Comparison of ENCODE assay signal across 8 cellular contexts in genomic region chr6:153001767-153002612, GRCh38. TPM values are rescaled to one million over a fixed set of nuclear protein-coding genes. Genes with fewer than 3 reads are reported as not detected.
DNase-seq lines count a peak whose midpoint lies in the region; ATAC-seq and TF ChIP-seq lines count a peak whose summit lies in the region.

No MANE protein-coding gene starts in this region.

- peak overlapping the region; percentile 95 for H3K4me3 Mint-ChIP-seq in T-helper 17 cell
- H3K4me3 Mint-ChIP-seq in naive thymus-derived CD4-positive, alpha-beta T cell: peak overlapping the region; percentile 85 to 99 (median 96)

- ATAC-seq in GM18909 (IDR thresholded peaks at IDR 0.05; ENCODE audit: poor library complexity, unreplicated experiment): peak; percentile 25
- peak; percentile 17 for ATAC-seq in HG03139 (IDR thresholded peaks at IDR 0.05; ENCODE audit: unreplicated experiment)
- ATAC-seq in T-helper 17 cell: peak; percentile 22
- ATAC-seq in naive thymus-derived CD4-positive, alpha-beta T cell: peak; percentile 1

- H3K4me1 Mint-ChIP-seq in T-helper 17 cell: peaks cover 39% of the 10 kb centered on the region
- peaks cover 24 to 66% (median 54%) of the 10 kb centered on the region in 7 donors for H3K4me1 Mint-ChIP-seq in naive thymus-derived CD4-positive, alpha-beta T cell

- TF ChIP-seq CTCF in epithelial cell of esophagus (IDR thresholded peaks at IDR 0.05; ENCODE audit: insufficient read depth, low read depth, low read length, missing control alignments): no peak

- H3K27me3 Mint-ChIP-seq in T-helper 17 cell: no peaks in the 10 kb centered on the region
- H3K27me3 Mint-ChIP-seq in naive thymus-derived CD4-positive, alpha-beta T cell: peaks cover 0 to 17% (median 0%) of the 10 kb centered on the region in 5 donors

- POLR2A ChIA-PET in naive thymus-derived CD4-positive, alpha-beta T cell (lab: Charles Lee): interaction anchor here (3.6 kb wide), 1 partner anchor 19 kb away, joined by 16 read pairs; the partner anchor contains the start of gene FBXO5

- H3K9ac ChIP-seq in BLaER1 treated with 17β-estradiol and CSF1 and Interleukin-3, amounts not matched to agents 10 nM and 100 nM: peak overlapping the region; percentile 80 to 92 (median 89)

- peaks cover 0 to 3% (median 0%) of the 10 kb centered on the region in 11 donors for H3K9me3 Mint-ChIP-seq in naive thymus-derived CD4-positive, alpha-beta T cell

- intact Hi-C loops in naive thymus-derived CD4-positive, alpha-beta T cell (cut with micrococcal nuclease): loop anchor here (1.0 to 10.0 kb wide), 7 partner anchors 699 to 1731 kb away; partner anchors contain the start of genes RMND1 (in 2 of the 2), SCAF8 (in 2 of the 2) and ZBTB2 (in 2 of the 2)

- peaks cover 2% of the 10 kb centered on the region for H3K36me3 Mint-ChIP-seq in T-helper 17 cell (ENCODE audit: low read depth)
- peaks cover 7 to 22% (median 12%) of the 10 kb centered on the region in 5 donors for H3K36me3 Mint-ChIP-seq in naive thymus-derived CD4-positive, alpha-beta T cell

- peak overlapping the region; percentile 81 to 96 (median 93) for H3K4me2 ChIP-seq in BLaER1 treated with 17β-estradiol and CSF1 and Interleukin-3, amounts not matched to agents 10 nM and 100 nM

- H3K27me3 ChIP-seq in BLaER1 treated with 17β-estradiol and CSF1 and Interleukin-3, amounts not matched to agents 10 nM and 100 nM: no peaks in the 10 kb centered on the region
- no peaks in the 10 kb centered on the region for H3K27me3 ChIP-seq in naive thymus-derived CD4-positive, alpha-beta T cell (ENCODE audit: control insufficient read depth in 2 of 2, insufficient read depth in 2 of 2, low read length in 2 of 2)

- H3K27ac ChIP-seq in BLaER1 treated with 17β-estradiol and CSF1 and Interleukin-3, amounts not matched to agents 10 nM and 100 nM: peak overlapping the region; percentile 73 to 90 (median 88)
- H3K27ac ChIP-seq in naive thymus-derived CD4-positive, alpha-beta T cell (ENCODE audit: low read depth, low read length): peak overlapping the region; percentile 73

- DNase-seq in T-helper 17 cell (no peak), epithelial cell of esophagus (ENCODE audit: low read depth) (peak; percentile 20), NCI-H2107 treated with DMSO at 0.1 percent for 48 hours (lab: John Stamatoyannopoulos, UW; ENCODE audit: unreplicated experiment) (no peak), NCI-H2107 (lab: John Stamatoyannopoulos, UW) (no peak)
- DNase-seq in naive thymus-derived CD4-positive, alpha-beta T cell: peak in 2 of 9 donors; percentile 8 to 25

- peak overlapping the region; percentile 75 to 99 (median 86) for H3K4me3 ChIP-seq in BLaER1 treated with 17β-estradiol and CSF1 and Interleukin-3, amounts not matched to agents 10 nM and 100 nM
- H3K4me3 ChIP-seq in epithelial cell of esophagus (ENCODE audit: low read length): peak overlapping the region; percentile 96
- H3K4me3 ChIP-seq in naive thymus-derived CD4-positive, alpha-beta T cell (ENCODE audit: low read length): peak overlapping the region; percentile 63

- CTCF ChIA-PET in naive thymus-derived CD4-positive, alpha-beta T cell (lab: Charles Lee): no interaction called here

- H3K27ac Mint-ChIP-seq in T-helper 17 cell: peak overlapping the region; percentile 94
- H3K27ac Mint-ChIP-seq in naive thymus-derived CD4-positive, alpha-beta T cell: peak overlapping the region; percentile 71 to 94 (median 87)

- peaks cover 0 to 3% (median 0%) of the 10 kb centered on the region in 11 experiments; a peak in 1 of 22 replicates for H3K9me3 ChIP-seq in BLaER1 treated with 17β-estradiol and CSF1 and Interleukin-3, amounts not matched to agents 10 nM and 100 nM (replicated peaks in 1 of 11)
- H3K9me3 ChIP-seq in T-helper 17 cell (ENCODE audit: control insufficient read depth, low read length, poor library complexity, severe bottlenecking): no peaks in the 10 kb centered on the region
- no peaks in the 10 kb centered on the region for H3K9me3 ChIP-seq in naive thymus-derived CD4-positive, alpha-beta T cell (ENCODE audit: control insufficient read depth in 2 of 3, low read length in 3 of 3)

- peaks cover 28 to 54% (median 43%) of the 10 kb centered on the region in 11 experiments; a peak in 21 of 22 replicates for H4K20me1 ChIP-seq in BLaER1 treated with 17β-estradiol and CSF1 and Interleukin-3, amounts not matched to agents 10 nM and 100 nM

- peaks cover 21 to 42% (median 35%) of the 10 kb centered on the region in 10 experiments for H3K4me1 ChIP-seq in BLaER1 treated with 17β-estradiol and CSF1 and Interleukin-3, amounts not matched to agents 10 nM and 100 nM
- peaks cover 18% of the 10 kb centered on the region in 2 donors for H3K4me1 ChIP-seq in naive thymus-derived CD4-positive, alpha-beta T cell (ENCODE audit: control insufficient read depth in 2 of 2, insufficient read depth in 2 of 2, low read length in 2 of 2)

- H3K36me3 ChIP-seq in BLaER1 treated with 17β-estradiol and CSF1 and Interleukin-3, amounts not matched to agents 10 nM and 100 nM: peaks cover 21 to 41% (median 29%) of the 10 kb centered on the region in 11 experiments
- H3K36me3 ChIP-seq in naive thymus-derived CD4-positive, alpha-beta T cell (ENCODE audit: control insufficient read depth in 2 of 3, insufficient read depth in 3 of 3, low read length in 3 of 3): peaks cover 0 to 17% (median 0%) of the 10 kb centered on the region in 3 experiments

RNA-seq across cellular contexts. Expression of gene MTRF1L, which starts 0.5 kb away (rescaled TPM):
- total RNA-seq in T-helper 17 cell: 10 to 100 TPM in 1 of 2 donors, 1 to 10 TPM in 1; 9.5 to 14.8 TPM
- total RNA-seq in naive thymus-derived CD4-positive, alpha-beta T cell: 10 to 100 TPM in 4 of 5 experiments, 1 to 10 TPM in 1; 8.9 to 18.1 (median 13.5) TPM
- 1 to 10 TPM; 6.1 to 6.8 TPM for polyA plus RNA-seq in naive thymus-derived CD4-positive, alpha-beta T cell

RNA-seq across cellular contexts. Expression of gene FBXO5, which starts 19.1 kb away (rescaled TPM):
- total RNA-seq in T-helper 17 cell: 1 to 10 TPM; 4.5 to 5.9 TPM
- total RNA-seq in naive thymus-derived CD4-positive, alpha-beta T cell: 10 to 100 TPM in 2 of 5 experiments, 1 to 10 TPM in 3; 3.2 to 50.2 (median 9.2) TPM
- polyA plus RNA-seq in naive thymus-derived CD4-positive, alpha-beta T cell: 1 to 10 TPM; 5.3 to 9.0 TPM
